ENCODE assay signal across 20 cellular contexts in genomic region chr6:119360262-119360915, GRCh38.
"Had no signal": no experiment of that assay in that cellular context is flagged by ENCODE, and none has a peak within 500 bp of the region (broad histone marks: within the 10 kb centered on the region; RNA-seq: fewer than 3 reads in every experiment).

No MANE protein-coding gene starts in this region.

- H3K27me3 Mint-ChIP-seq: activated naive CD8-positive, alpha-beta T cell; central memory CD8-positive, alpha-beta T cell had no signal

- H3K79me2 ChIP-seq: parathyroid adenoma had no signal

- H3K4me3 Mint-ChIP-seq: activated naive CD8-positive, alpha-beta T cell; activated T-cell treated with anti-CD3 and anti-CD28 coated beads, Interleukin-2, amount 50 U/mL, for 72 hours; central memory CD8-positive, alpha-beta T cell; nephron had no signal

- H3K36me3 ChIP-seq: brain microvascular endothelial cell, esophagus muscularis mucosa, left lung, uterus had no signal

- H3K4me1 Mint-ChIP-seq: central memory CD8-positive, alpha-beta T cell; nephron had no signal

- H3K27ac ChIP-seq: brain microvascular endothelial cell, coronary artery, esophagus muscularis mucosa, gastroesophageal sphincter, heart left ventricle, left lung, parathyroid adenoma, spleen, tibial nerve, uterus had no signal

- H3K27me3 ChIP-seq: brain microvascular endothelial cell, esophagus muscularis mucosa, gastroesophageal sphincter, heart left ventricle, left lung, spleen, tibial nerve, uterus had no signal

- H3K4me3 ChIP-seq: coronary artery, esophagus muscularis mucosa, gastroesophageal sphincter, left lung, spleen, tibial nerve, uterus had no signal

- H3K9me3 Mint-ChIP-seq: central memory CD8-positive, alpha-beta T cell had no signal

- H3K27ac Mint-ChIP-seq: activated naive CD8-positive, alpha-beta T cell; nephron had no signal

- ATAC-seq: activated T-cell treated with anti-CD3 and anti-CD28 coated beads, Interleukin-2, amount 50 U/mL, for 72 hours; gastroesophageal sphincter; left lung had no signal

- H2AFZ ChIP-seq: parathyroid adenoma had no signal

- H3K9ac ChIP-seq: parathyroid adenoma had no signal

- H3K4me1 ChIP-seq: parathyroid adenoma, tibial nerve had no signal

- H3K9me3 ChIP-seq: esophagus muscularis mucosa, gastroesophageal sphincter, heart left ventricle, left lung, spleen, tibial nerve, uterus had no signal

- DNase-seq: activated CD4-positive, alpha-beta T cell treated with anti-CD3 and anti-CD28 coated beads, Interleukin-2, amount 50 U/mL, for 4 hours; activated gamma-delta T cell; activated T-cell treated with anti-CD3 and anti-CD28 coated beads, Interleukin-2, amount 50 U/mL, for 72 hours; brain microvascular endothelial cell; heart left ventricle; left lung; mammary epithelial cell; midbrain; spleen; stimulated activated CD4-positive, alpha-beta T cell treated with anti-CD3 and anti-CD28 coated beads, Interleukin-4, amount 100 ng/mL, for 4 hours; stimulated activated naive CD4-positive, alpha-beta T cell treated with Interleukin-2 at 50 U/mL for 16 hours; uterus had no signal
